Comparison of ENCODE assay signal across 24 cellular contexts in the genomic region with DNA sequence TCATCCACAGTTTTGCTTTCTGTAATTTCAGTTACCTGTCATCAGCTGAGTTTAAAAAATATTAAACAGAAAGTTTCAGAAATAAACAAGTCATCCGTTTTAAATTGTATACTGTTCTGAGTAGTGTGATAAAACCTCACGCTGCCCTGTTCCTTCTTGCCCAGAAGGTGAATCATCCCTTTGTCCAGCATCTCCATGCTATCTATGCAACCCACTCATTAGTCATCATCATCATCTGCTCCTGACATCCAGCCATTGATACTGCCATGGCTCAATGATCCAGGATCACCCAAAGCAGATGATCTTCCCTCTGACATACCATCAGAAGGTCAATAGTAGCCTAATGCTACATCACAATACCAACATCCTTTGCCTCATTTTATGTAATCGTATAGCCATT.
DNase-seq lines count a peak whose midpoint lies in the region; ATAC-seq and TF ChIP-seq lines count a peak whose summit lies in the region.
"Had no signal": no experiment of that assay in that cellular context is flagged by ENCODE, and none has a peak within 500 bp of the region (broad histone marks: within the 10 kb centered on the region; RNA-seq: fewer than 3 reads in every experiment).

No MANE protein-coding gene starts in this region.

- H3K4me2 ChIP-seq in neural progenitor cell = no peak overlapping the region
- H3K4me2 ChIP-seq: GM23338 had no signal

- H3K4me1 Mint-ChIP-seq in T-cell = no peaks in the 10 kb centered on the region
- no peaks in the 10 kb centered on the region for H3K4me1 Mint-ChIP-seq in neural progenitor cell
- H3K4me1 Mint-ChIP-seq: CD14-positive monocyte, GM23338 had no signal

- H3K27ac ChIP-seq in neural progenitor cell = no peak overlapping the region
- H3K27ac ChIP-seq: 22Rv1, Peyer's patch, SK-N-MC had no signal

- H3K9ac ChIP-seq in neural progenitor cell = no peak overlapping the region

- no peak overlapping the region for H2AFZ ChIP-seq in neural progenitor cell (replicated peaks)
- H2AFZ ChIP-seq: GM23338 had no signal

- H3K9me3 ChIP-seq in neural progenitor cell (ENCODE audit: low read depth) = no peaks in the 10 kb centered on the region

- H3K9me3 Mint-ChIP-seq in T-cell = peaks cover 0 to 6% (median 4%) of the 10 kb centered on the region in 3 donors
- H3K9me3 Mint-ChIP-seq in neural progenitor cell = peaks cover 3% of the 10 kb centered on the region

- H3K4me3 Mint-ChIP-seq in T-cell (no peak overlapping the region), neural progenitor cell (no peak overlapping the region)
- H3K4me3 Mint-ChIP-seq: CD14-positive monocyte, GM23338 had no signal

- peak; percentile 65 for DNase-seq in DMS53 (lab: John Stamatoyannopoulos, UW)
- no peak for DNase-seq in DMS53 treated with DMSO at 0.1 percent for 48 hours (lab: John Stamatoyannopoulos, UW; ENCODE audit: unreplicated experiment)
- peak; percentile 89 for DNase-seq in epithelial cell of esophagus (ENCODE audit: low read depth)
- no peak for DNase-seq in T-cell
- DNase-seq in SK-N-DZ (ENCODE audit: low spot score) = no peak
- DNase-seq in stimulated activated CD4-positive, alpha-beta T cell treated with anti-CD3 and anti-CD28 coated beads, Interleukin-4, amount 100 ng/mL, for 1 hour = no peak
- no peak for DNase-seq in neural progenitor cell (ENCODE audit: low spot score)
- DNase-seq: HCEC 1CT; KG1; NCI-H1092; NCI-H146; NCI-H2081; NCI-H2171 treated with DMSO at 0.1 percent for 48 hours; NCI-H748 treated with DMSO at 0.1 percent for 48 hours; NK-92 treated with Interleukin-12 subunit alpha and Interleukin-12 subunit beta, amount 100 ng/mL, for 24 hours; Peyer's patch; Right ventricle myocardium superior had no signal

- H3K27ac Mint-ChIP-seq in T-cell (no peak overlapping the region), neural progenitor cell (no peak overlapping the region)
- H3K27ac Mint-ChIP-seq: CD14-positive monocyte, GM23338 had no signal

- H4K20me1 ChIP-seq in neural progenitor cell (ENCODE audit: low read depth) = no peaks in the 10 kb centered on the region

- no peaks in the 10 kb centered on the region for H3K36me3 Mint-ChIP-seq in T-cell
- H3K36me3 Mint-ChIP-seq in neural progenitor cell = no peaks in the 10 kb centered on the region
- H3K36me3 Mint-ChIP-seq: CD14-positive monocyte had no signal

- no peaks in the 10 kb centered on the region for H3K36me3 ChIP-seq in neural progenitor cell
- H3K36me3 ChIP-seq: Peyer's patch had no signal

- no peaks in the 10 kb centered on the region for H3F3A ChIP-seq in neural progenitor cell (ENCODE audit: low read depth)

- POLR2A ChIA-PET in T-cell (lab: Charles Lee) = no interaction called here

- CTCF ChIA-PET in T-cell (lab: Charles Lee) = no interaction called here

- no peaks in the 10 kb centered on the region for H3K79me2 ChIP-seq in neural progenitor cell (ENCODE audit: low read depth)

- no peaks in the 10 kb centered on the region for H3K27me3 Mint-ChIP-seq in T-cell
- no peaks in the 10 kb centered on the region for H3K27me3 Mint-ChIP-seq in neural progenitor cell (ENCODE audit: insufficient read depth, low read depth)

- no peaks in the 10 kb centered on the region for H3K27me3 ChIP-seq in neural progenitor cell
- H3K27me3 ChIP-seq: Peyer's patch had no signal

- TF ChIP-seq CTCF in epithelial cell of esophagus (IDR thresholded peaks at IDR 0.05; ENCODE audit: insufficient read depth, low read depth, low read length, missing control alignments) = no peak
- TF ChIP-seq CTCF in neural progenitor cell (IDR thresholded peaks at IDR 0.05) = no peak

- ATAC-seq in SK-N-SH treated with all-trans-retinoic acid at 6 μM for 48 hours (peak; percentile 59; the same call in 2 of the 3 replicates), T-cell (replicated peaks in 1 of 4) (no peak)
- ATAC-seq: GM12878, GM23338, HepG2 had no signal

- H3K4me1 ChIP-seq in neural progenitor cell = no peaks in the 10 kb centered on the region
- H3K4me1 ChIP-seq: Peyer's patch had no signal

- H3K4me3 ChIP-seq in epithelial cell of esophagus (ENCODE audit: low read length) = no peak overlapping the region
- no peak overlapping the region for H3K4me3 ChIP-seq in neural progenitor cell
- H3K4me3 ChIP-seq: GM12878, GM23338, Peyer's patch, SK-N-MC had no signal

TF ChIP-seq in SK-N-SH treated with all-trans-retinoic acid at 6 μM for 48 hours, 23 proteins besides CTCF, POLR2A, EP300 and RAD21:
- TF ChIP-seq, protein P1, sequence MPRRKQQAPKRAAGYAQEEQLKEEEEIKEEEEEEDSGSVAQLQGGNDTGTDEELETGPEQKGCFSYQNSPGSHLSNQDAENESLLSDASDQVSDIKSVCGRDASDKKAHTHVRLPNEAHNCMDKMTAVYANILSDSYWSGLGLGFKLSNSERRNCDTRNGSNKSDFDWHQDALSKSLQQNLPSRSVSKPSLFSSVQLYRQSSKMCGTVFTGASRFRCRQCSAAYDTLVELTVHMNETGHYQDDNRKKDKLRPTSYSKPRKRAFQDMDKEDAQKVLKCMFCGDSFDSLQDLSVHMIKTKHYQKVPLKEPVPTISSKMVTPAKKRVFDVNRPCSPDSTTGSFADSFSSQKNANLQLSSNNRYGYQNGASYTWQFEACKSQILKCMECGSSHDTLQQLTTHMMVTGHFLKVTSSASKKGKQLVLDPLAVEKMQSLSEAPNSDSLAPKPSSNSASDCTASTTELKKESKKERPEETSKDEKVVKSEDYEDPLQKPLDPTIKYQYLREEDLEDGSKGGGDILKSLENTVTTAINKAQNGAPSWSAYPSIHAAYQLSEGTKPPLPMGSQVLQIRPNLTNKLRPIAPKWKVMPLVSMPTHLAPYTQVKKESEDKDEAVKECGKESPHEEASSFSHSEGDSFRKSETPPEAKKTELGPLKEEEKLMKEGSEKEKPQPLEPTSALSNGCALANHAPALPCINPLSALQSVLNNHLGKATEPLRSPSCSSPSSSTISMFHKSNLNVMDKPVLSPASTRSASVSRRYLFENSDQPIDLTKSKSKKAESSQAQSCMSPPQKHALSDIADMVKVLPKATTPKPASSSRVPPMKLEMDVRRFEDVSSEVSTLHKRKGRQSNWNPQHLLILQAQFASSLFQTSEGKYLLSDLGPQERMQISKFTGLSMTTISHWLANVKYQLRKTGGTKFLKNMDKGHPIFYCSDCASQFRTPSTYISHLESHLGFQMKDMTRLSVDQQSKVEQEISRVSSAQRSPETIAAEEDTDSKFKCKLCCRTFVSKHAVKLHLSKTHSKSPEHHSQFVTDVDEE (CRISPR knock-in tag; IDR thresholded peaks at IDR 0.05) = no peak
- TF ChIP-seq ZFP30 (CRISPR knock-in tag; IDR thresholded peaks at IDR 0.05) = no peak
- TF ChIP-seq OSR1 (CRISPR knock-in tag; IDR thresholded peaks at IDR 0.05) = no peak

Comparison
In these comparisons a context has a peak if more than half of its experiments do, and no peak if none do; other contexts are left out.
1. DNase-seq: peak in DMS53 (single experiment) and epithelial cell of esophagus (single experiment); none in DMS53 treated with DMSO at 0.1 percent for 48 hours (single experiment), T-cell (0 of 34), SK-N-DZ (single experiment), stimulated activated CD4-positive, alpha-beta T cell treated with anti-CD3 and anti-CD28 coated beads, Interleukin-4, amount 100 ng/mL, for 1 hour (single experiment) and neural progenitor cell (single experiment).